ENCODE assay signal across 9 cellular contexts in the genomic region with DNA sequence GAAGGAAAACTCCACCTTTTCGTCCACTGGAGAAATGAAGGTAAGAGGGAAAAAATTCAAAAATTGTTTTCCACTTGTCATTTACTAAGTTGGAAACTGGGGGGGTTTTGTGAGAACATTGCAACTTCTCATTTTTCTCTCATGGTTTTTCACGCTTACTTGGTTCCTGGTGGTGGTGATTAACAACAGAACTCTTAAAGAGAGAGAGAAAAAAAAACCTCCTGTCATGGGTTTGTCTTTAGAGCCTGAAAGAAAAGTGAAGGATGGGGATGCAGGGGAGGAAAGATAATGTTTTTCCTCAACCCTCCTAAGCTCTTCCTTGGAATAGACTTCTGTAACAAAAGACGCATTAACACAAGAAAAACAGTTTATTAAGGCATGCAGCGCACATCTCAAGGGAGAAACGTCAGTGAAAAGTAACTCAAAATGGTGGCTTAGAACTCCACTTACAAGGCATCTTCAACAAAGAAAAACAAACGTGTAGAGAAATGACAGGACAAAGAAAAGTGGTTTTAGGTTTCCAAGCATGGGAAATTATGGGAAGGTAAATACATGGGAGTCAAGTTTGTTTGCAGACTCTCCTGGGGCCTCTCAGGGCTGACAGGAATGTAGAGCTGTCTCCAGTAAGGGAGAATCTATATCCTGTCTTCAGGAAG.
A peak's percentile ranks its signal among the peaks of the same experiment; 100 is the strongest.
DNase-seq lines count a peak whose midpoint lies in the region; ATAC-seq and TF ChIP-seq lines count a peak whose summit lies in the region.
"Had no signal": no experiment of that assay in that cellular context is flagged by ENCODE, and none has a peak within 500 bp of the region (broad histone marks: within the 10 kb centered on the region; RNA-seq: fewer than 3 reads in every experiment).

No MANE protein-coding gene starts in this region.

- TF ChIP-seq CTCF in GM10248 (IDR thresholded peaks at IDR 0.05; ENCODE audit: control extremely low read depth, extremely low read depth, low read depth, missing control alignments) (no peak), breast epithelium (IDR thresholded peaks at IDR 0.05) (no peak), body of pancreas (IDR thresholded peaks at IDR 0.05) (no peak), esophagus muscularis mucosa (IDR thresholded peaks at IDR 0.05) (no peak)

- no peak for TF ChIP-seq EP300 in esophagus muscularis mucosa (IDR thresholded peaks at IDR 0.05)

- no peak for TF ChIP-seq POLR2A in breast epithelium (IDR thresholded peaks at IDR 0.05)
- no peak for TF ChIP-seq POLR2A in body of pancreas (IDR thresholded peaks at IDR 0.05)
- TF ChIP-seq POLR2A in esophagus muscularis mucosa (IDR thresholded peaks at IDR 0.05; ENCODE audit: low read depth): no peak

- H3K27ac ChIP-seq in iPS-20b (ENCODE audit: low read length) (no peak overlapping the region), breast epithelium (no peak overlapping the region), body of pancreas (no peak overlapping the region), esophagus muscularis mucosa (replicated peaks in 1 of 4) (peak overlapping the region in 1 of 4 donors; percentile 33)
- H3K27ac ChIP-seq: neutrophil had no signal

- H3K27me3 ChIP-seq in iPS-20b (ENCODE audit: insufficient read depth, low read length): peaks cover 79% of the 10 kb centered on the region; the same call in 1 of the 2 replicates
- H3K27me3 ChIP-seq in breast epithelium: no peaks in the 10 kb centered on the region
- no peaks in the 10 kb centered on the region for H3K27me3 ChIP-seq in body of pancreas
- H3K27me3 ChIP-seq in esophagus muscularis mucosa: no peaks in the 10 kb centered on the region
- H3K27me3 ChIP-seq: neutrophil had no signal

- 65 to 70% methylated on average over 6 of the region's 6 CpGs for WGBS in body of pancreas, 2 donors
- 67% methylated on average over 6 of the region's 6 CpGs for WGBS in esophagus muscularis mucosa

- peaks cover 1% of the 10 kb centered on the region; the same call in 1 of the 2 replicates for H3K9me3 ChIP-seq in iPS-20b (ENCODE audit: insufficient read depth, low read depth, low read length)
- H3K9me3 ChIP-seq in breast epithelium: no peaks in the 10 kb centered on the region
- H3K9me3 ChIP-seq in body of pancreas: no peaks in the 10 kb centered on the region
- H3K9me3 ChIP-seq in esophagus muscularis mucosa: no peaks in the 10 kb centered on the region

- CTCF ChIA-PET in GM10248 (lab: Yijun Ruan, JAX): interaction anchor here (1.0 to 1.5 kb wide), 8 partner anchors 9 to 191 kb away, joined by 3 to 6 read pairs (median 4); a partner anchor contains a TSS

- ATAC-seq in GM21786 (IDR thresholded peaks at IDR 0.05; ENCODE audit: unreplicated experiment): peak; percentile 39
- no peak for ATAC-seq in body of pancreas

- intact Hi-C loops in breast epithelium (cut with DNase I; ENCODE audit: low total_unique reads): no loop called here
- intact Hi-C loops in body of pancreas (cut with DNase I): no loop called here
- intact Hi-C loops in esophagus muscularis mucosa (cut with DNase I): no loop called here

- no peak overlapping the region; the same call in 1 of the 2 replicates for H3K9ac ChIP-seq in iPS-20b (ENCODE audit: low read depth, low read length)

- H3K36me3 ChIP-seq in iPS-20b (ENCODE audit: insufficient read depth, low read depth, low read length) (no peaks in the 10 kb centered on the region), breast epithelium (no peaks in the 10 kb centered on the region), body of pancreas (replicated peaks in 1 of 2; ENCODE audit: insufficient read depth in 1 of 2, low read depth in 2 of 2) (no peaks in the 10 kb centered on the region), esophagus muscularis mucosa (no peaks in the 10 kb centered on the region)
- H3K36me3 ChIP-seq: neutrophil had no signal

- peaks cover 17% of the 10 kb centered on the region; the same call in 1 of the 2 replicates for H3K4me1 ChIP-seq in iPS-20b (ENCODE audit: insufficient read depth, low read length)
- H3K4me1 ChIP-seq in breast epithelium: no peaks in the 10 kb centered on the region
- H3K4me1 ChIP-seq in body of pancreas: no peaks in the 10 kb centered on the region
- H3K4me1 ChIP-seq in esophagus muscularis mucosa: peaks cover 0 to 12% (median 10%) of the 10 kb centered on the region in 4 donors

- POLR2A ChIA-PET in GM10248 (lab: Yijun Ruan, JAX): interaction anchor here (1.0 kb wide), 1 partner anchor 82 kb away, joined by 4 read pairs; a partner anchor contains a TSS

- peak; percentile 38 for DNase-seq in GM10248 (ENCODE audit: extremely low spot score)
- DNase-seq in MV-4-11 (lab: John Stamatoyannopoulos, UW): peak; percentile 49
- DNase-seq in breast epithelium (ENCODE audit: low spot score in 2 of 2): no peak
- no peak for DNase-seq in body of pancreas
- no peak for DNase-seq in AG08395 (ENCODE audit: low spot score)
- no peak for DNase-seq in esophagus muscularis mucosa (ENCODE audit: extremely low spot score)

- H3K4me3 ChIP-seq in iPS-20b (ENCODE audit: low read length) (peak overlapping the region; percentile 29), breast epithelium (no peak overlapping the region), body of pancreas (no peak overlapping the region), esophagus muscularis mucosa (no peak overlapping the region)

Comparison
In these comparisons a context has a peak if more than half of its experiments do, and no peak if none do; other contexts are left out.
1. DNase-seq: peak in GM10248 (single experiment) and MV-4-11 (single experiment); none in breast epithelium (0 of 2), body of pancreas (0 of 4), AG08395 (single experiment) and esophagus muscularis mucosa (single experiment).